3 cellular contexts compared by ENCODE assay signal in the genomic region with DNA sequence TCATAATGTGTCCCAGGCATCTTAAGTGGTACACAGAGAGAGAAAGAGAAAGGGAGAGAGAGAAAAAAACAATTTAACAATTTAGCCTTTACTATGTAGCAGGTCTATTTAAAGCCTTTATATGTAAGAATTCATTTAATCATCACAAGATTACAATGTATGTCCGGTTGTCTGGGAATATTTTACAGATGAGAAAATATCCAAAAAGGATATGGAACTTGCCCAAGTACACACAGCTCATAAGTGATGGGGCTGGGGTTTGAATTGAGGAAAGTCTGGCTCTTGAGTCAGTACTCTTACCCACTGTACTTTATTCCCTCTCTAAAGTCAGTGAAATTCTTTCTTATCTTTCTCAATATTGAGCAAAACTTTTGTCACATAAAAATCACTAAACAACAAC.
TF ChIP-seq lines count a peak whose summit lies in the region.

No MANE protein-coding gene starts in this region.

TF ChIP-seq in A549, 52 proteins besides CTCF, POLR2A, EP300 and RAD21:
- TF ChIP-seq, protein P1, sequence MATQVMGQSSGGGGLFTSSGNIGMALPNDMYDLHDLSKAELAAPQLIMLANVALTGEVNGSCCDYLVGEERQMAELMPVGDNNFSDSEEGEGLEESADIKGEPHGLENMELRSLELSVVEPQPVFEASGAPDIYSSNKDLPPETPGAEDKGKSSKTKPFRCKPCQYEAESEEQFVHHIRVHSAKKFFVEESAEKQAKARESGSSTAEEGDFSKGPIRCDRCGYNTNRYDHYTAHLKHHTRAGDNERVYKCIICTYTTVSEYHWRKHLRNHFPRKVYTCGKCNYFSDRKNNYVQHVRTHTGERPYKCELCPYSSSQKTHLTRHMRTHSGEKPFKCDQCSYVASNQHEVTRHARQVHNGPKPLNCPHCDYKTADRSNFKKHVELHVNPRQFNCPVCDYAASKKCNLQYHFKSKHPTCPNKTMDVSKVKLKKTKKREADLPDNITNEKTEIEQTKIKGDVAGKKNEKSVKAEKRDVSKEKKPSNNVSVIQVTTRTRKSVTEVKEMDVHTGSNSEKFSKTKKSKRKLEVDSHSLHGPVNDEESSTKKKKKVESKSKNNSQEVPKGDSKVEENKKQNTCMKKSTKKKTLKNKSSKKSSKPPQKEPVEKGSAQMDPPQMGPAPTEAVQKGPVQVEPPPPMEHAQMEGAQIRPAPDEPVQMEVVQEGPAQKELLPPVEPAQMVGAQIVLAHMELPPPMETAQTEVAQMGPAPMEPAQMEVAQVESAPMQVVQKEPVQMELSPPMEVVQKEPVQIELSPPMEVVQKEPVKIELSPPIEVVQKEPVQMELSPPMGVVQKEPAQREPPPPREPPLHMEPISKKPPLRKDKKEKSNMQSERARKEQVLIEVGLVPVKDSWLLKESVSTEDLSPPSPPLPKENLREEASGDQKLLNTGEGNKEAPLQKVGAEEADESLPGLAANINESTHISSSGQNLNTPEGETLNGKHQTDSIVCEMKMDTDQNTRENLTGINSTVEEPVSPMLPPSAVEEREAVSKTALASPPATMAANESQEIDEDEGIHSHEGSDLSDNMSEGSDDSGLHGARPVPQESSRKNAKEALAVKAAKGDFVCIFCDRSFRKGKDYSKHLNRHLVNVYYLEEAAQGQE (IDR thresholded peaks at IDR 0.05) = no peak
- TF ChIP-seq GATA3 (IDR thresholded peaks at IDR 0.05; ENCODE audit: borderline replicate concordance) = no peak
- TF ChIP-seq FOXS1 (CRISPR knock-in tag; IDR thresholded peaks at IDR 0.05) = no peak
- TF ChIP-seq SMC3 (IDR thresholded peaks at IDR 0.05) = no peak
- TF ChIP-seq HEYL (CRISPR knock-in tag; IDR thresholded peaks at IDR 0.05) = no peak
- TF ChIP-seq TP53 (CRISPR knock-in tag; IDR thresholded peaks at IDR 0.05) = no peak
- TF ChIP-seq EHF (CRISPR knock-in tag; IDR thresholded peaks at IDR 0.05) = no peak
- TF ChIP-seq, protein P2, sequence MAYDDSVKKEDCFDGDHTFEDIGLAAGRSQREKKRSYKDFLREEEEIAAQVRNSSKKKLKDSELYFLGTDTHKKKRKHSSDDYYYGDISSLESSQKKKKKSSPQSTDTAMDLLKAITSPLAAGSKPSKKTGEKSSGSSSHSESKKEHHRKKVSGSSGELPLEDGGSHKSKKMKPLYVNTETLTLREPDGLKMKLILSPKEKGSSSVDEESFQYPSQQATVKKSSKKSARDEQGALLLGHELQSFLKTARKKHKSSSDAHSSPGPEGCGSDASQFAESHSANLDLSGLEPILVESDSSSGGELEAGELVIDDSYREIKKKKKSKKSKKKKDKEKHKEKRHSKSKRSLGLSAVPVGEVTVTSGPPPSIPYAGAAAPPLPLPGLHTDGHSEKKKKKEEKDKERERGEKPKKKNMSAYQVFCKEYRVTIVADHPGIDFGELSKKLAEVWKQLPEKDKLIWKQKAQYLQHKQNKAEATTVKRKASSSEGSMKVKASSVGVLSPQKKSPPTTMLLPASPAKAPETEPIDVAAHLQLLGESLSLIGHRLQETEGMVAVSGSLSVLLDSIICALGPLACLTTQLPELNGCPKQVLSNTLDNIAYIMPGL (CRISPR knock-in tag; IDR thresholded peaks at IDR 0.05; ENCODE audit: borderline replicate concordance) = no peak
- no peak for TF ChIP-seq PHF8 (IDR thresholded peaks at IDR 0.05; ENCODE audit: borderline replicate concordance, low read depth)
- no peak for TF ChIP-seq HOXA7 (CRISPR knock-in tag; IDR thresholded peaks at IDR 0.05)
- no peak for TF ChIP-seq EHMT2 (IDR thresholded peaks at IDR 0.05; ENCODE audit: low read depth)
- no peak for TF ChIP-seq ZSCAN20 (CRISPR knock-in tag; IDR thresholded peaks at IDR 0.05)
- TF ChIP-seq ZC3H11A (IDR thresholded peaks at IDR 0.05) = no peak
- TF ChIP-seq CHD2 (IDR thresholded peaks at IDR 0.05; ENCODE audit: low read length, partially characterized antibody) = no peak
- no peak for TF ChIP-seq CHD4 (IDR thresholded peaks at IDR 0.05; ENCODE audit: borderline replicate concordance)
- TF ChIP-seq HOXB5 (CRISPR knock-in tag; IDR thresholded peaks at IDR 0.05) = no peak
TF ChIP-seq in A549: peak in this region for 0.

TF ChIP-seq in SK-N-SH, 30 proteins besides CTCF, POLR2A, EP300 and RAD21 (continued from another document):
- TF ChIP-seq MEF2A (IDR thresholded peaks at IDR 0.05; ENCODE audit: borderline replicate concordance, low read depth) (peak; percentile 65; the same call in 1 of the 2 replicates), POLR2AphosphoS5 (IDR thresholded peaks at IDR 0.05; ENCODE audit: low read depth, low read length) (no peak), TCF12 (IDR thresholded peaks at IDR 0.05) (peak; percentile 18; the same call in 1 of the 2 replicates), CHD2 (IDR thresholded peaks at IDR 0.05; ENCODE audit: low read length, partially characterized antibody) (no peak)
- TF ChIP-seq, protein P3, sequence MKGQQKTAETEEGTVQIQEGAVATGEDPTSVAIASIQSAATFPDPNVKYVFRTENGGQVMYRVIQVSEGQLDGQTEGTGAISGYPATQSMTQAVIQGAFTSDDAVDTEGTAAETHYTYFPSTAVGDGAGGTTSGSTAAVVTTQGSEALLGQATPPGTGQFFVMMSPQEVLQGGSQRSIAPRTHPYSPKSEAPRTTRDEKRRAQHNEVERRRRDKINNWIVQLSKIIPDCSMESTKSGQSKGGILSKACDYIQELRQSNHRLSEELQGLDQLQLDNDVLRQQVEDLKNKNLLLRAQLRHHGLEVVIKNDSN (IDR thresholded peaks at IDR 0.05; ENCODE audit: borderline replicate concordance, low read depth) = no peak
TF ChIP-seq in SK-N-SH: peak in this region for 3.

TF ChIP-seq in endothelial cell of umbilical vein, 7 proteins besides CTCF, POLR2A, EP300 and RAD21 (continued from another document):
- no peak for TF ChIP-seq GATA2 (IDR thresholded peaks at IDR 0.05; ENCODE audit: insufficient read depth, insufficient read length, low read depth, low read length)
